8 cellular contexts compared by ENCODE assay signal in the genomic region with DNA sequence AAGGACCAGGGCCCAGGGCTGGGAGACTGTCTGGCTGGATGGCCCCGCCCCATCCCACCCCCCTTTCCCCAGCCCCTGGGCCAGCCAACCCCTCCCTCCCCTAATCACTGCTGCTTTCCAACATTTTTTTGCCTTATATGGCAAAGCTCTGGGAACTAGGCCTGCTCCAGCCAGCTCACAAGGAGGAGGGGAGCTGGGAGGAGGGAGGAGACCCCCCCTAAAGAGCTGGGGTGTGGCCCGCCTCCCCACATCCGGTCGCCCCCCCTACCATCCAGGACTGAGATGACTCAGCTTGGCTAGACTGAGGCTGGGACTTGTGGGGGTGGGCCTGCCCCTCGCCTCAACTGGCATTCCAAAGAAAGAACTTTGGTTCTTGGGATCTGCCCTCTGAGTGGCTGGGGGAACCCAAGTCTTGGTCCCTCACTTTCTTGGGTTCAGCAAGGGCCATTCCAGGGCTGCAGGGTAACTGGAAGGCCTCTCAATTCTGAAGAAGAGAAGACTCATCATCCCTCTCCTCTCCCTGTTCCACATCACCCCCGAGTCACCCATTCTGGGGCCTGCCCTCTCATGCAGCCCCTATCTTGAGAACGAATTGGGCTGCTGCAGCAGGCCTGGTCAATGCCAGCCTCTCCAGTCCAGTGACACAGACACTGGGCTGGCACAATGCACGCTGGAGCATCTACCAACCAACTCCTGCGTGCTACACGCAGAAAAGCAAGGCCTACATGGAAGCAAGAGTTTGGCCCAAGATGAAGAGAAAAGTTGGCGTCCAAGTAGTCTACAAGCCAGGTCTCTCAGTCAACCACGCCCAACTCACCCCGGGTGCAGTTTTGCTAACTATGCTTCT. TPM values are rescaled to one million over a fixed set of nuclear protein-coding genes. Genes with fewer than 3 reads are reported as not detected.
A peak's percentile ranks its signal among the peaks of the same experiment; 100 is the strongest.
DNase-seq lines count a peak whose midpoint lies in the region; ATAC-seq, FAIRE-seq and TF ChIP-seq lines count a peak whose summit lies in the region.

No MANE protein-coding gene starts in this region.

- no peaks in the 10 kb centered on the region for H3K9me3 ChIP-seq in kidney (ENCODE audit: control insufficient read depth in 1 of 2, low read length in 2 of 2)

- no peak for ATAC-seq in HG03457 (IDR thresholded peaks at IDR 0.05; ENCODE audit: unreplicated experiment)

- intact Hi-C loops in kidney (cut with DNase I), result no loop called here

- H3K27ac ChIP-seq in VCaP, result peak overlapping the region; percentile 40; the same call in 1 of the 2 replicates
- H3K27ac ChIP-seq in kidney (ENCODE audit: low read depth in 2 of 2, low read length in 2 of 2), result peak overlapping the region; percentile 93 to 94

- H3K4me3 ChIP-seq in kidney (ENCODE audit: low read length in 2 of 2), result peak overlapping the region; percentile 63 to 81

- DNase-seq in MV-4-11 (lab: John Stamatoyannopoulos, UW) (peak; percentile 56), kidney (peak; percentile 96), OCI-M2 (lab: John Stamatoyannopoulos, UW; ENCODE audit: unreplicated experiment) (no peak)
- peak; percentile 77 for DNase-seq in central memory CD4-positive, alpha-beta T cell
- DNase-seq in stimulated activated CD4-positive, alpha-beta T cell treated with anti-CD3 and anti-CD28 coated beads, Interleukin-12 subunit alpha, Interleukin-12 subunit beta, amount 100 ng/mL, for 48 hours (ENCODE audit: low read depth in 2 of 3, low spot score in 1 of 3), result peak; percentile 39 to 59 (median 46)

- TF ChIP-seq CTCF in VCaP (conservative IDR thresholded peaks at IDR 0.05), result no peak
- no peak for TF ChIP-seq CTCF in kidney (IDR thresholded peaks at IDR 0.05; ENCODE audit: borderline replicate concordance, extremely low read depth, insufficient read depth)

- peaks cover 0 to 10% of the 10 kb centered on the region in 2 donors for H3K4me1 ChIP-seq in kidney (ENCODE audit: control insufficient read depth in 1 of 2, insufficient read depth in 1 of 2, low read depth in 1 of 2, low read length in 2 of 2)

- H3K9ac ChIP-seq in kidney (ENCODE audit: low read length in 2 of 2), result peak overlapping the region; percentile 69 to 89

- FAIRE-seq in G401.6 (lab: Jason Lieb, UNC), result peak; percentile 85
- no peak for FAIRE-seq in kidney (lab: Jason Lieb, UNC)

- peaks cover 0 to 8% of the 10 kb centered on the region in 2 donors for H3K36me3 ChIP-seq in kidney (ENCODE audit: control insufficient read depth in 1 of 2, insufficient read depth in 2 of 2, low read length in 2 of 2)

RNA-seq across cellular contexts. Expression of gene FLNA, which starts 4.8 kb away (rescaled TPM):
- total RNA-seq in kidney, result 1,036 TPM
- polyA plus RNA-seq in kidney (ENCODE audit: insufficient read depth, low read depth, low replicate concordance), result 421 TPM

RNA-seq across cellular contexts. Expression of gene EMD, which starts 9.4 kb away (rescaled TPM):
- total RNA-seq in kidney, result 79.6 TPM
- 102 TPM for polyA plus RNA-seq in kidney (ENCODE audit: insufficient read depth, low read depth, low replicate concordance)

RNA-seq across cellular contexts. Expression of gene RPL10, which starts 28.5 kb away (rescaled TPM):
- 2,684 TPM for total RNA-seq in kidney
- polyA plus RNA-seq in kidney (ENCODE audit: insufficient read depth, low read depth, low replicate concordance), result 2,858 TPM

RNA-seq across cellular contexts. Expression of gene DNASE1L1, which starts 39.4 kb away (rescaled TPM):
- total RNA-seq in kidney, result 33.8 TPM
- polyA plus RNA-seq in kidney (ENCODE audit: insufficient read depth, low read depth, low replicate concordance), result 28.0 TPM

RNA-seq across cellular contexts. Expression of gene TAFAZZIN, which starts 41.7 kb away (rescaled TPM):
- total RNA-seq in kidney, result 40.2 TPM
- 33.3 TPM for polyA plus RNA-seq in kidney (ENCODE audit: insufficient read depth, low read depth, low replicate concordance)
